17 cellular contexts compared by ENCODE assay signal in genomic region chr17:37225458-37225857, GRCh38.
DNase-seq lines count a peak whose midpoint lies in the region; ATAC-seq and TF ChIP-seq lines count a peak whose summit lies in the region.
"Had no signal": no experiment of that assay in that cellular context is flagged by ENCODE, and none has a peak within 500 bp of the region (broad histone marks: within the 10 kb centered on the region; RNA-seq: fewer than 3 reads in every experiment).

No MANE protein-coding gene starts in this region.

- peaks cover 21% of the 10 kb centered on the region for H3K4me1 Mint-ChIP-seq in endodermal cell
- H3K4me1 Mint-ChIP-seq: CD4-positive, CD25-positive, alpha-beta regulatory T cell had no signal

- H3K9me3 ChIP-seq in HUES64 (ENCODE audit: insufficient read depth, low read depth, low read length) (no peaks in the 10 kb centered on the region), endodermal cell (ENCODE audit: control insufficient read depth, low read length) (no peaks in the 10 kb centered on the region)
- H3K9me3 ChIP-seq: Peyer's patch had no signal

- no peak overlapping the region for H3K4me3 Mint-ChIP-seq in endodermal cell
- H3K4me3 Mint-ChIP-seq: CD4-positive, CD25-positive, alpha-beta regulatory T cell had no signal

- H3K9ac ChIP-seq in HUES64 (ENCODE audit: low read depth, low read length) (no peak overlapping the region), endodermal cell (ENCODE audit: extremely low read depth, low read length, poor library complexity, severe bottlenecking) (no peak overlapping the region)

- H3K36me3 ChIP-seq in HUES64 (ENCODE audit: insufficient read depth, low read length) (peaks cover 68% of the 10 kb centered on the region), endodermal cell (ENCODE audit: control insufficient read depth, insufficient read depth, low read length) (peaks cover 40% of the 10 kb centered on the region)

- peak overlapping the region; percentile 69; the same call in 1 of the 2 replicates for H3K27ac ChIP-seq in HUES64 (ENCODE audit: low read depth, low read length)
- H3K27ac ChIP-seq in endodermal cell (ENCODE audit: low read depth, low read length): peak overlapping the region; percentile 62
- H3K27ac ChIP-seq: Peyer's patch had no signal

- H3K4me1 ChIP-seq in HUES64 (ENCODE audit: insufficient read depth, low read length) (peaks cover 24% of the 10 kb centered on the region), endodermal cell (ENCODE audit: control insufficient read depth, insufficient read depth, low read length) (no peaks in the 10 kb centered on the region)
- H3K4me1 ChIP-seq: Peyer's patch had no signal

- DNase-seq in ELF-1 (ENCODE audit: low read depth, low spot score): peak; percentile 33
- DNase-seq in endodermal cell: peak; percentile 81
- DNase-seq in medulla oblongata (ENCODE audit: extremely low spot score): peak; percentile 25
- DNase-seq: CD4-positive, CD25-positive, alpha-beta regulatory T cell; DMS79 treated with DMSO at 0.1 percent for 48 hours; KBM-7; NCI-H1092 treated with DMSO at 0.1 percent for 48 hours; NCI-H1694 treated with DMSO at 0.1 percent for 48 hours; NCI-H82; Peyer's patch; SHP77 had no signal

- 17% methylated on average over 4 of the region's 4 CpGs for WGBS in HUES64
- WGBS in endodermal cell (ENCODE audit: insufficient coverage in 1 of 2, insufficient read length in 1 of 2), 2 experiments: 31 to 36% methylated on average over 4 of the region's 4 CpGs

- no peak overlapping the region for H3K4me3 ChIP-seq in HUES64 (ENCODE audit: low read length)
- no peak overlapping the region for H3K4me3 ChIP-seq in endodermal cell (ENCODE audit: low read length)
- H3K4me3 ChIP-seq: Peyer's patch had no signal

- ATAC-seq in GM19035 (IDR thresholded peaks at IDR 0.05; ENCODE audit: unreplicated experiment): no peak
- no peak for ATAC-seq in GM19023 (IDR thresholded peaks at IDR 0.05; ENCODE audit: unreplicated experiment)
- no peak for ATAC-seq in GM18867 (IDR thresholded peaks at IDR 0.05; ENCODE audit: unreplicated experiment)
- no peak for ATAC-seq in GM18907 (IDR thresholded peaks at IDR 0.05; ENCODE audit: unreplicated experiment)
- ATAC-seq: SK-N-SH treated with all-trans-retinoic acid at 6 μM for 48 hours had no signal

- peaks cover 2% of the 10 kb centered on the region for H3K9me3 Mint-ChIP-seq in endodermal cell
- H3K9me3 Mint-ChIP-seq: CD4-positive, CD25-positive, alpha-beta regulatory T cell had no signal

- no peaks in the 10 kb centered on the region for H3K27me3 Mint-ChIP-seq in endodermal cell (ENCODE audit: insufficient read depth)
- H3K27me3 Mint-ChIP-seq: CD4-positive, CD25-positive, alpha-beta regulatory T cell had no signal

- H3K27ac Mint-ChIP-seq in endodermal cell: peak overlapping the region; percentile 73
- H3K27ac Mint-ChIP-seq: CD4-positive, CD25-positive, alpha-beta regulatory T cell had no signal

- TF ChIP-seq CTCF in endodermal cell (conservative IDR thresholded peaks at IDR 0.05): no peak

- peaks cover 20% of the 10 kb centered on the region for H3K36me3 Mint-ChIP-seq in endodermal cell (ENCODE audit: low read depth)

- no peaks in the 10 kb centered on the region for H3K27me3 ChIP-seq in HUES64 (ENCODE audit: insufficient read depth, low read length)
- no peaks in the 10 kb centered on the region for H3K27me3 ChIP-seq in endodermal cell (ENCODE audit: control insufficient read depth, insufficient read depth, low read length, poor library complexity, severe bottlenecking)
- H3K27me3 ChIP-seq: Peyer's patch had no signal

Comparison
In these comparisons a context has a peak if more than half of its experiments do, and no peak if none do; other contexts are left out.
1. DNase-seq: peak in every context shown above with its lines; median percentile 81 in endodermal cell; 33 in ELF-1; 25 in medulla oblongata.